36 cellular contexts compared by ENCODE assay signal in genomic region chr2:961786-962185, GRCh38. TPM values are rescaled to one million over a fixed set of nuclear protein-coding genes. Genes with fewer than 3 reads are reported as not detected.
"Had no signal": no experiment of that assay in that cellular context is flagged by ENCODE, and none has a peak within 500 bp of the region (broad histone marks: within the 10 kb centered on the region; RNA-seq: fewer than 3 reads in every experiment).

No MANE protein-coding gene starts in this region.

- H3K36me3 Mint-ChIP-seq: activated naive CD4-positive, alpha-beta T cell treated with anti-CD3 and anti-CD28 coated beads, Interleukin-2, amount 50 U/mL, for 72 hours; WTC11 had no signal

- H3K4me1 ChIP-seq: ascending aorta, Peyer's patch, SJSA1 had no signal

- H3K27ac Mint-ChIP-seq: activated CD4-positive, alpha-beta T cell treated with anti-CD3 and anti-CD28 coated beads for 36 hours; activated CD4-positive, alpha-beta T cell treated with anti-CD3 and anti-CD28 coated beads, Interleukin-2, amount 10 ng/mL, durations not matched to agents 7 days and 5 days; activated CD8-positive, alpha-beta T cell treated with anti-CD3 and anti-CD28 coated beads, Interleukin-2, amount 10 ng/mL, durations not matched to agents 7 days and 5 days; activated naive CD4-positive, alpha-beta T cell treated with anti-CD3 and anti-CD28 coated beads for 36 hours; activated naive CD4-positive, alpha-beta T cell treated with anti-CD3 and anti-CD28 coated beads, Interleukin-2, amount 50 U/mL, for 72 hours; activated T-helper 1 cell treated with anti-CD3 and anti-CD28 coated beads, Interleukin-12 subunit alpha, Interleukin-12 subunit beta, Interleukin-2, Interleukin-4 antibody, amounts not matched to agents 30 ng/mL and 10 ng/mL and 1 ng/mL, durations not matched to agents 14 hours and 24 hours and 36 hours; T-helper 1 cell treated with Interleukin-12 subunit alpha and Interleukin-12 subunit beta and Interleukin-4 antibody, amounts not matched to agents 30 μg/mL and 1 μg/mL, for 36 hours; T-helper 2 cell treated with Interferon-gamma antibody and Interleukin-4, amounts not matched to agents 5 μg/mL and 100 μg/mL, for 36 hours; WTC11 had no signal

- H3K27ac ChIP-seq: ascending aorta, cardiac muscle cell, Peyer's patch, SJSA1 had no signal

- H3K4me3 ChIP-seq: ascending aorta, cardiac muscle cell, K562, Peyer's patch, SJSA1 had no signal

- H3K27me3 ChIP-seq: ascending aorta, cardiac muscle cell, Peyer's patch, SJSA1 had no signal

- H3K9me3 Mint-ChIP-seq: activated CD4-positive, alpha-beta T cell treated with anti-CD3 and anti-CD28 coated beads, Interleukin-2, amount 10 ng/mL, durations not matched to agents 7 days and 5 days; activated naive CD4-positive, alpha-beta T cell treated with anti-CD3 and anti-CD28 coated beads for 36 hours; activated naive CD4-positive, alpha-beta T cell treated with anti-CD3 and anti-CD28 coated beads, Interleukin-2, amount 50 U/mL, for 72 hours; activated T-cell treated with anti-CD3 and anti-CD28 coated beads, Interleukin-2, amount 50 U/mL, for 4 hours; activated T-helper 1 cell treated with anti-CD3 and anti-CD28 coated beads, Interleukin-12 subunit alpha, Interleukin-12 subunit beta, Interleukin-2, Interleukin-4 antibody, amounts not matched to agents 30 ng/mL and 10 ng/mL and 1 ng/mL, durations not matched to agents 14 hours and 24 hours and 36 hours; central memory CD8-positive, alpha-beta T cell; T-helper 1 cell treated with Interleukin-12 subunit alpha and Interleukin-12 subunit beta and Interleukin-4 antibody, amounts not matched to agents 30 μg/mL and 1 μg/mL, for 36 hours; T-helper 2 cell treated with Interferon-gamma antibody and Interleukin-4, amounts not matched to agents 5 μg/mL and 100 μg/mL, for 36 hours; WTC11 had no signal

- H3K9me3 ChIP-seq: ascending aorta, Peyer's patch, SJSA1, SK-N-SH had no signal

- ATAC-seq: activated CD4-positive, alpha-beta T cell treated with anti-CD3 and anti-CD28 coated beads for 36 hours; activated CD4-positive, CD25-positive, alpha-beta regulatory T cell treated with anti-CD3 and anti-CD28 coated beads, Interleukin-2, amount 50 U/mL, for 24 hours; activated CD8-positive, alpha-beta T cell treated with anti-CD3 and anti-CD28 coated beads, Interleukin-2, amount 10 ng/mL, durations not matched to agents 7 days and 5 days; activated naive CD4-positive, alpha-beta T cell treated with anti-CD3 and anti-CD28 coated beads, Interleukin-2, amount 50 U/mL, for 72 hours; activated T-cell treated with anti-CD3 and anti-CD28 coated beads, Interleukin-2, amount 50 U/mL, for 4 hours; K562; PC-3; WTC11 had no signal

- DNase-seq: activated CD4-positive, alpha-beta T cell treated with anti-CD3 and anti-CD28 coated beads for 36 hours; activated CD4-positive, alpha-beta T cell treated with anti-CD3 and anti-CD28 coated beads, Interleukin-2, amount 10 ng/mL, durations not matched to agents 7 days and 5 days; activated CD4-positive, alpha-beta T cell treated with anti-CD3 and anti-CD28 coated beads, Interleukin-2, amount 50 U/mL, for 48 hours; activated CD8-positive, alpha-beta T cell treated with anti-CD3 and anti-CD28 coated beads, Interleukin-2, amount 10 ng/mL, durations not matched to agents 7 days and 5 days; activated gamma-delta T cell treated with Interleukin-2 at 50 U/mL for 16 hours; activated naive CD4-positive, alpha-beta T cell treated with anti-CD3 and anti-CD28 coated beads for 36 hours; activated T-cell treated with anti-CD3 and anti-CD28 coated beads for 4 hours; activated T-cell treated with anti-CD3 and anti-CD28 coated beads, Interleukin-2, amount 50 U/mL, for 4 hours; amygdala; NCI-H1092 treated with DMSO at 0.1 percent for 48 hours; NCI-H146; NCI-H187 treated with DMSO at 0.1 percent for 48 hours; NCI-H2081; NCI-H226; NCI-H446 treated with DMSO at 0.1 percent for 48 hours; NCI-H524; NCI-H69; NCI-H82; NK-92 treated with Interleukin-12 subunit alpha and Interleukin-12 subunit beta, amount 100 ng/mL, for 24 hours; PC-3; Peyer's patch; RPMI8226; SHP77 treated with DMSO at 0.1 percent for 48 hours; SK-N-SH had no signal

- H3K36me3 ChIP-seq: ascending aorta, cardiac muscle cell, Peyer's patch, SJSA1 had no signal

- H3K4me1 Mint-ChIP-seq: activated CD4-positive, alpha-beta T cell treated with anti-CD3 and anti-CD28 coated beads for 36 hours; activated CD4-positive, alpha-beta T cell treated with anti-CD3 and anti-CD28 coated beads, Interleukin-2, amount 10 ng/mL, durations not matched to agents 7 days and 5 days had no signal

- H3K4me3 Mint-ChIP-seq: activated CD4-positive, alpha-beta T cell treated with anti-CD3 and anti-CD28 coated beads for 36 hours; activated CD4-positive, alpha-beta T cell treated with anti-CD3 and anti-CD28 coated beads, Interleukin-2, amount 10 ng/mL, durations not matched to agents 7 days and 5 days; activated CD8-positive, alpha-beta T cell treated with anti-CD3 and anti-CD28 coated beads, Interleukin-2, amount 10 ng/mL, durations not matched to agents 7 days and 5 days; activated naive CD4-positive, alpha-beta T cell treated with anti-CD3 and anti-CD28 coated beads for 36 hours; activated T-cell treated with anti-CD3 and anti-CD28 coated beads, Interleukin-2, amount 50 U/mL, for 4 hours; activated T-helper 1 cell treated with anti-CD3 and anti-CD28 coated beads, Interleukin-12 subunit alpha, Interleukin-12 subunit beta, Interleukin-2, Interleukin-4 antibody, amounts not matched to agents 30 ng/mL and 10 ng/mL and 1 ng/mL, durations not matched to agents 14 hours and 24 hours and 36 hours; central memory CD8-positive, alpha-beta T cell; T-helper 1 cell treated with Interleukin-12 subunit alpha and Interleukin-12 subunit beta and Interleukin-4 antibody, amounts not matched to agents 30 μg/mL and 1 μg/mL, for 36 hours; T-helper 2 cell treated with Interferon-gamma antibody and Interleukin-4, amounts not matched to agents 5 μg/mL and 100 μg/mL, for 36 hours; WTC11 had no signal

RNA-seq across cellular contexts. Expression of gene SNTG2, which starts 11.1 kb away (rescaled TPM):
- total RNA-seq: activated CD4-positive, alpha-beta T cell treated with anti-CD3 and anti-CD28 coated beads, Interleukin-2, amount 10 ng/mL, durations not matched to agents 7 days and 5 days; activated T-helper 1 cell treated with anti-CD3 and anti-CD28 coated beads, Interleukin-12 subunit alpha, Interleukin-12 subunit beta, Interleukin-2, Interleukin-4 antibody, amounts not matched to agents 30 ng/mL and 10 ng/mL and 1 ng/mL, durations not matched to agents 14 hours and 24 hours and 36 hours; K562; M059J; PC-3 had no signal
